12 cellular contexts compared by ENCODE assay signal in the genomic region with DNA sequence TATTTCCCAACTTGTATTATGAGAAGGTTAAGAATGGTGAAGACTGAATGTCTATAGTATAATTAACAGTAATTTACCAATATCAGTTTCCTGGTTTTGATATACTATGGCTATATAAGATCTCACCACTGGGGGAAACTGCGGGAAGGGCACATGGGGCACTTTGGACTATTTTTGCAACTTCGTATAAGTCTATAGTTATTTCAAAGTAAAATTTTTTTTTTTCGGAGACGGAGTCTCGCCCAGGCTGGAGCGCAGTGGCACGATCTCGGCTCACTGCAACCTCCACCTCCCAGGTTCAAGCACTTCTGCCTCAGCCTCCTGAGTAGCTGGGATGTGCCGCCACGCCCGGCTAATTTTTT. TPM values are rescaled to one million over a fixed set of nuclear protein-coding genes. Genes with fewer than 3 reads are reported as not detected.
A peak's percentile ranks its signal among the peaks of the same experiment; 100 is the strongest.
DNase-seq lines count a peak whose midpoint lies in the region; ATAC-seq, FAIRE-seq and TF ChIP-seq lines count a peak whose summit lies in the region.
"Had no signal": no experiment of that assay in that cellular context is flagged by ENCODE, and none has a peak within 500 bp of the region (broad histone marks: within the 10 kb centered on the region; RNA-seq: fewer than 3 reads in every experiment).

No MANE protein-coding gene starts in this region.

- H3K4me1 ChIP-seq in K562 (replicated peaks in 1 of 2; ENCODE audit: control insufficient read depth in 2 of 2, insufficient read depth in 2 of 2, low read length in 2 of 2): peaks cover 3% of the 10 kb centered on the region in 2 experiments; a peak in 2 of 5 replicates
- H3K4me1 ChIP-seq in mucosa of descending colon (ENCODE audit: low read depth): no peaks in the 10 kb centered on the region

- TF ChIP-seq POLR2A in NB4 (IDR thresholded peaks at IDR 0.05; ENCODE audit: extremely low read depth, insufficient read length) (no peak), K562 (conservative IDR thresholded peaks at IDR 0.05) (no peak)

- in situ Hi-C loops in K562 (cut with MboI): no loop called here

- H3K9me3 ChIP-seq in K562 (replicated peaks; ENCODE audit: control insufficient read depth, insufficient read depth, low read depth, low read length): no peaks in the 10 kb centered on the region
- no peaks in the 10 kb centered on the region for H3K9me3 ChIP-seq in mucosa of descending colon

- H3K9me1 ChIP-seq in K562 (ENCODE audit: control insufficient read depth, insufficient read depth, low read length): no peaks in the 10 kb centered on the region

- H3K4me2 ChIP-seq in K562 (ENCODE audit: insufficient read depth, low read length): peak overlapping the region; percentile 82

- no peaks in the 10 kb centered on the region for H3K27me3 ChIP-seq in K562 (ENCODE audit: control insufficient read depth in 2 of 2, insufficient read depth in 2 of 2, low read length in 2 of 2)

- peak overlapping the region; percentile 83 to 84 for H3K4me3 Mint-ChIP-seq in activated T-cell treated with anti-CD3 and anti-CD28 coated beads, Interleukin-2, amount 50 U/mL, for 72 hours
- H3K4me3 Mint-ChIP-seq in type B pancreatic cell: no peak overlapping the region

- peak overlapping the region; percentile 98 for H3K27ac Mint-ChIP-seq in activated T-cell treated with anti-CD3 and anti-CD28 coated beads, Interleukin-2, amount 50 U/mL, for 72 hours
- no peak overlapping the region for H3K27ac Mint-ChIP-seq in type B pancreatic cell

- no peaks in the 10 kb centered on the region for H3K36me3 Mint-ChIP-seq in activated T-cell treated with anti-CD3 and anti-CD28 coated beads, Interleukin-2, amount 50 U/mL, for 72 hours (ENCODE audit: insufficient read depth in 2 of 2)
- no peaks in the 10 kb centered on the region for H3K36me3 Mint-ChIP-seq in type B pancreatic cell

- H3K27me3 Mint-ChIP-seq in activated T-cell treated with anti-CD3 and anti-CD28 coated beads, Interleukin-2, amount 50 U/mL, for 72 hours (ENCODE audit: low read depth): peaks cover 9% of the 10 kb centered on the region
- no peaks in the 10 kb centered on the region for H3K27me3 Mint-ChIP-seq in type B pancreatic cell

- no peaks in the 10 kb centered on the region for H3K9me3 Mint-ChIP-seq in activated T-cell treated with anti-CD3 and anti-CD28 coated beads, Interleukin-2, amount 50 U/mL, for 72 hours
- no peaks in the 10 kb centered on the region for H3K9me3 Mint-ChIP-seq in type B pancreatic cell

- H3K4me1 Mint-ChIP-seq in activated T-cell treated with anti-CD3 and anti-CD28 coated beads, Interleukin-2, amount 50 U/mL, for 72 hours (ENCODE audit: low read depth): peaks cover 40% of the 10 kb centered on the region
- peaks cover 8% of the 10 kb centered on the region for H3K4me1 Mint-ChIP-seq in type B pancreatic cell (ENCODE audit: unreplicated experiment)

- DNase-seq in activated T-cell treated with anti-CD3 and anti-CD28 coated beads, Interleukin-2, amount 50 U/mL, for 72 hours: peak in 1 of 2 donors; percentile 8
- no peak for DNase-seq in activated T-cell treated with anti-CD3 and anti-CD28 coated beads, Interleukin-2, amount 50 U/mL, for 1 hour
- DNase-seq in NB4 (ENCODE audit: low read depth) (peak; percentile 49), K562 (ENCODE audit: extremely low read depth in 1 of 4, low spot score in 3 of 4) (peak in 2 of 4 experiments; percentile 22 to 42), type B pancreatic cell (ENCODE audit: extremely low spot score, unreplicated experiment) (peak; percentile 22), mucosa of descending colon (no peak), superior temporal gyrus (ENCODE audit: extremely low spot score) (no peak), NCI-H146 treated with DMSO at 0.1 percent for 48 hours (lab: John Stamatoyannopoulos, UW; ENCODE audit: unreplicated experiment) (no peak)
- DNase-seq: effector CD8-positive, alpha-beta T cell; NCI-H187 treated with DMSO at 0.1 percent for 48 hours; WERI-Rb-1 had no signal

- intact Hi-C loops in K562 (cut with micrococcal nuclease) (loop anchor here (1.0 to 5.0 kb wide), 2 partner anchors 47 to 70 kb away; partner anchors contain the start of genes APOO and CXorf58), mucosa of descending colon (cut with DNase I, micrococcal nuclease) (no loop called here)

- TF ChIP-seq EP300 in K562 (IDR thresholded peaks at IDR 0.05; ENCODE audit: low read length): no peak

- peak in 1 of 2 donors; percentile 3 for ATAC-seq in activated T-cell treated with anti-CD3 and anti-CD28 coated beads, Interleukin-2, amount 50 U/mL, for 72 hours (replicated peaks in 1 of 2)
- ATAC-seq in K562 (peak; percentile 64), mucosa of descending colon (no peak)

- H3K79me2 ChIP-seq in K562 (ENCODE audit: control insufficient read depth, insufficient read depth, low read length): peaks cover 2% of the 10 kb centered on the region; the same call in 1 of the 3 replicates

- peak overlapping the region; percentile 88 for H2AFZ ChIP-seq in K562 (ENCODE audit: low read depth, low read length)

- CTCF ChIA-PET in K562 (lab: Yijun Ruan, JAX; ENCODE audit: low intra/inter-chr PET ratio): no interaction called here

- peak overlapping the region; percentile 86 for H3K27ac ChIP-seq in K562 (ENCODE audit: extremely low read depth, low read depth, low read length)
- H3K27ac ChIP-seq: WERI-Rb-1 had no signal

- BruUV-seq in K562 (replicated peaks; lab: Mats Ljungman, UMichigan): no TSS peak

- WGBS in K562 (ENCODE audit: insufficient coverage, low coverage, missing lambda C conversion rate): 25% methylated on average over 11 of the region's 11 CpGs

- no peak for TF ChIP-seq RAD21 in K562 (CRISPR knock-in tag; conservative IDR thresholded peaks at IDR 0.05 in 1 of 2, IDR thresholded peaks at IDR 0.05 in 1 of 2)

- FAIRE-seq in K562 (lab: Jason Lieb, UNC): peak; percentile 61

- TF ChIP-seq CTCF in NB4 (IDR thresholded peaks at IDR 0.05; ENCODE audit: low read depth, low read length) (no peak), K562 (IDR thresholded peaks at IDR 0.05 in 2 of 3, conservative IDR thresholded peaks at IDR 0.05 in 1 of 3; ENCODE audit: insufficient read depth in 2 of 3, low read depth in 1 of 3, low read length in 3 of 3) (peak in 1 of 3 experiments; percentile 39; a peak in 1 of 6 replicates), type B pancreatic cell (conservative IDR thresholded peaks at IDR 0.05) (peak; percentile 57), mucosa of descending colon (IDR thresholded peaks at IDR 0.05) (no peak)

- no peaks in the 10 kb centered on the region for H4K20me1 ChIP-seq in K562 (replicated peaks; ENCODE audit: control insufficient read depth, insufficient read depth, low read length)

- H3K4me3 ChIP-seq in NB4 (ENCODE audit: low read depth, low read length): peak overlapping the region; percentile 60
- H3K4me3 ChIP-seq in K562: peak overlapping the region; percentile 39
- H3K4me3 ChIP-seq in mucosa of descending colon: no peak overlapping the region

- H3K9ac ChIP-seq in K562 (ENCODE audit: insufficient read depth in 1 of 2, low read depth in 2 of 2, low read length in 2 of 2): peak overlapping the region; percentile 72 to 84

- H3K36me3 ChIP-seq in K562 (ENCODE audit: control insufficient read depth, insufficient read depth, low read length) (no peaks in the 10 kb centered on the region), mucosa of descending colon (ENCODE audit: low read depth) (no peaks in the 10 kb centered on the region)
- H3K36me3 ChIP-seq: WERI-Rb-1 had no signal

- POLR2A ChIA-PET in K562 (lab: Yijun Ruan, JAX): interaction anchor here (1.2 to 1.3 kb wide), 2 partner anchors 15 to 52 kb away, joined by 3 to 5 read pairs; no protein-coding TSS in a partner anchor

RNA-seq across cellular contexts. Expression of gene CXorf58, which starts 46.1 kb away (rescaled TPM):
- total RNA-seq in activated T-cell treated with anti-CD3 and anti-CD28 coated beads, Interleukin-2, amount 50 U/mL, for 72 hours: not detected
- total RNA-seq in K562 (2011; cell fraction: chromatin; rRNA removed; ENCODE audit: low replicate concordance): not detected in 2 replicates
- total RNA-seq in K562 (2011; cell fraction: nucleolus; rRNA removed): not detected in 2 replicates
- not detected in 2 replicates for total RNA-seq in K562 (2011; cell fraction: nucleoplasm; rRNA removed)
- 0.12 and 0.27 TPM in 2 replicates for total RNA-seq in K562 (2014; rRNA removed)
- total RNA-seq in K562 (2014; rRNA removed; fragmentation: Illumina TruSeq; extraction: Trizol): 0.13 and 0.15 TPM in 2 replicates
- 0.25 TPM in 1 of 2 replicates, not detected in the other for total RNA-seq in K562 (2015; rRNA removed; fragmentation: Illumina TruSeq; extraction: Trizol)
- total RNA-seq in K562 (2021): 0.25 TPM in 1 of 2 replicates, not detected in the other
- polyA plus RNA-seq in K562 (2011; rRNA removed): 0.11 and 0.17 TPM in 2 replicates
- 0.12 TPM in 1 of 2 replicates, not detected in the other for polyA plus RNA-seq in K562 (2011; cell fraction: cytosol; rRNA removed)
- polyA plus RNA-seq in K562 (2011; cell fraction: nucleus; rRNA removed): not detected in 2 replicates
- polyA plus RNA-seq in K562 (2012): 0.08 TPM in 1 of 2 replicates, not detected in the other
- polyA plus RNA-seq in K562 (2014; fragmentation: Illumina TruSeq; extraction: Trizol): not detected in 2 replicates
- polyA plus RNA-seq in K562 (2014; fragmentation: Nextera tagmentation; extraction: Ambion mirVana): under 1 TPM; 0.10 to 0.13 TPM
- polyA plus RNA-seq in K562 (2014; rRNA removed): 0.26 TPM in 1 of 2 replicates, not detected in the other
- 0.11 TPM in 1 of 2 replicates, not detected in the other for polyA minus RNA-seq in K562 (2011; rRNA and poly(A)+ RNA removed)
- polyA minus RNA-seq in K562 (2011; cell fraction: cytosol; rRNA and poly(A)+ RNA removed): not detected in 2 replicates
- polyA minus RNA-seq in K562 (2011; cell fraction: nucleus; rRNA and poly(A)+ RNA removed): not detected in 2 replicates
- total RNA-seq in type B pancreatic cell (ENCODE audit: low replicate concordance): 0.40 TPM in 1 of 2 replicates, not detected in the other
- not detected for total RNA-seq in mucosa of descending colon
- total RNA-seq: G401 had no signal

RNA-seq across cellular contexts. Expression of gene APOO, which starts 46.2 kb away (rescaled TPM):
- 10 to 100 TPM; 16.6 to 24.4 TPM for total RNA-seq in activated T-cell treated with anti-CD3 and anti-CD28 coated beads, Interleukin-2, amount 50 U/mL, for 72 hours
- 16.2 and 19.7 TPM in 2 replicates for total RNA-seq in K562 (2011; cell fraction: chromatin; rRNA removed; ENCODE audit: low replicate concordance)
- total RNA-seq in K562 (2011; cell fraction: nucleolus; rRNA removed): 11.2 and 12.5 TPM in 2 replicates
- total RNA-seq in K562 (2011; cell fraction: nucleoplasm; rRNA removed): 18.0 and 23.3 TPM in 2 replicates
- 37.3 and 43.7 TPM in 2 replicates for total RNA-seq in K562 (2014; rRNA removed)
- total RNA-seq in K562 (2014; rRNA removed; fragmentation: Illumina TruSeq; extraction: Trizol): 60.8 and 64.4 TPM in 2 replicates
- total RNA-seq in K562 (2015; rRNA removed; fragmentation: Illumina TruSeq; extraction: Trizol): 56.9 and 59.7 TPM in 2 replicates
- 59.8 and 63.9 TPM in 2 replicates for total RNA-seq in K562 (2021)
- 55.2 and 67.3 TPM in 2 replicates for polyA plus RNA-seq in K562 (2011; rRNA removed)
- 34.2 and 35.9 TPM in 2 replicates for polyA plus RNA-seq in K562 (2011; cell fraction: cytosol; rRNA removed)
- polyA plus RNA-seq in K562 (2011; cell fraction: nucleus; rRNA removed): 9.4 and 13.6 TPM in 2 replicates
- 78.6 and 89.2 TPM in 2 replicates for polyA plus RNA-seq in K562 (2012)
- 62.9 and 72.0 TPM in 2 replicates for polyA plus RNA-seq in K562 (2014; fragmentation: Illumina TruSeq; extraction: Trizol)
- polyA plus RNA-seq in K562 (2014; fragmentation: Nextera tagmentation; extraction: Ambion mirVana): 10 to 100 TPM; 46.5 to 76.4 TPM
- polyA plus RNA-seq in K562 (2014; rRNA removed): 58.9 and 63.6 TPM in 2 replicates
- 30.1 and 34.1 TPM in 2 replicates for polyA minus RNA-seq in K562 (2011; rRNA and poly(A)+ RNA removed)
- polyA minus RNA-seq in K562 (2011; cell fraction: cytosol; rRNA and poly(A)+ RNA removed): 4.8 and 11.5 TPM in 2 replicates
- polyA minus RNA-seq in K562 (2011; cell fraction: nucleus; rRNA and poly(A)+ RNA removed): 6.3 and 8.2 TPM in 2 replicates
- total RNA-seq in type B pancreatic cell (ENCODE audit: low replicate concordance): 45.8 and 78.2 TPM in 2 replicates
- 10 to 100 TPM; 19.2 to 38.7 (median 36.6) TPM for total RNA-seq in mucosa of descending colon

Comparison
In these comparisons a context has a peak if more than half of its experiments do, and no peak if none do; other contexts are left out.
1. DNase-seq: peak in NB4 (single experiment) and type B pancreatic cell (single experiment); none in activated T-cell treated with anti-CD3 and anti-CD28 coated beads, Interleukin-2, amount 50 U/mL, for 1 hour (single experiment), mucosa of descending colon (0 of 3), superior temporal gyrus (single experiment) and NCI-H146 treated with DMSO at 0.1 percent for 48 hours (single experiment).